In genomic region chr2:2719015-2719414, GRCh38 we compare ENCODE assay signal across 1 cellular context.
TF ChIP-seq lines count a peak whose summit lies in the region.

No MANE protein-coding gene starts in this region.

TF ChIP-seq in A549, 52 proteins besides CTCF, POLR2A, EP300 and RAD21 (continued from another document):
- TF ChIP-seq REST (IDR thresholded peaks at IDR 0.05), result peak; percentile 86
- TF ChIP-seq RFX5 (IDR thresholded peaks at IDR 0.05), result no peak
- no peak for TF ChIP-seq SMC3 (IDR thresholded peaks at IDR 0.05)
